In genomic region chr1:109802136-109802900, GRCh38 we compare ENCODE assay signal across 12 cellular contexts. TPM values are rescaled to one million over a fixed set of nuclear protein-coding genes. Genes with fewer than 3 reads are reported as not detected.
DNase-seq lines count a peak whose midpoint lies in the region; ATAC-seq, FAIRE-seq and TF ChIP-seq lines count a peak whose summit lies in the region.
"Had no signal": no experiment of that assay in that cellular context is flagged by ENCODE, and none has a peak within 500 bp of the region (broad histone marks: within the 10 kb centered on the region; RNA-seq: fewer than 3 reads in every experiment).

No MANE protein-coding gene starts in this region.

- DNase-seq in T-helper 2 cell treated with Interferon-gamma antibody and Interleukin-4, amounts not matched to agents 5 μg/mL and 100 μg/mL, for 36 hours (ENCODE audit: low spot score): peak; percentile 79
- DNase-seq in activated T-helper 9 cell treated with anti-CD3 and anti-CD28 coated beads, Interleukin-2, amount 50 U/mL, for 16 hours (ENCODE audit: low read depth): peak; percentile 16
- peak; percentile 65 for DNase-seq in kidney
- peak; percentile 39 for DNase-seq in stimulated activated naive CD4-positive, alpha-beta T cell treated with Interleukin-2 at 50 U/mL for 16 hours (lab: John Stamatoyannopoulos, UW)
- no peak for DNase-seq in COLO668 (lab: John Stamatoyannopoulos, UW; ENCODE audit: unreplicated experiment)
- DNase-seq in NCI-H2029 treated with DMSO at 0.1 percent for 48 hours (lab: John Stamatoyannopoulos, UW): no peak
- no peak for DNase-seq in MV-4-11 (lab: John Stamatoyannopoulos, UW)

- H3K4me3 ChIP-seq in kidney (ENCODE audit: low read length in 2 of 2): no peak overlapping the region
- H3K4me3 ChIP-seq: SJSA1 had no signal

- peak overlapping the region; percentile 93 for H3K27ac Mint-ChIP-seq in T-helper 2 cell treated with Interferon-gamma antibody and Interleukin-4, amounts not matched to agents 5 μg/mL and 100 μg/mL, for 36 hours

- no peak for TF ChIP-seq CTCF in kidney (IDR thresholded peaks at IDR 0.05; ENCODE audit: borderline replicate concordance, extremely low read depth, insufficient read depth)

- intact Hi-C loops in kidney (cut with DNase I): no loop called here

- no peaks in the 10 kb centered on the region for H3K27me3 Mint-ChIP-seq in T-helper 2 cell treated with Interferon-gamma antibody and Interleukin-4, amounts not matched to agents 5 μg/mL and 100 μg/mL, for 36 hours (ENCODE audit: low read depth)

- H3K36me3 ChIP-seq in kidney (ENCODE audit: control insufficient read depth in 1 of 2, insufficient read depth in 2 of 2, low read length in 2 of 2): no peaks in the 10 kb centered on the region
- H3K36me3 ChIP-seq: SJSA1 had no signal

- peaks cover 75% of the 10 kb centered on the region for H3K4me1 Mint-ChIP-seq in T-helper 2 cell treated with Interferon-gamma antibody and Interleukin-4, amounts not matched to agents 5 μg/mL and 100 μg/mL, for 36 hours (ENCODE audit: low read depth)

- peak overlapping the region; percentile 74 for H3K4me3 Mint-ChIP-seq in T-helper 2 cell treated with Interferon-gamma antibody and Interleukin-4, amounts not matched to agents 5 μg/mL and 100 μg/mL, for 36 hours

- no peaks in the 10 kb centered on the region for H3K9me3 Mint-ChIP-seq in T-helper 2 cell treated with Interferon-gamma antibody and Interleukin-4, amounts not matched to agents 5 μg/mL and 100 μg/mL, for 36 hours

- no peak overlapping the region for H3K9ac ChIP-seq in kidney (ENCODE audit: low read length in 2 of 2)

- H3K27ac ChIP-seq in kidney (ENCODE audit: low read depth in 2 of 2, low read length in 2 of 2): no peak overlapping the region
- H3K27ac ChIP-seq: SJSA1 had no signal

- no peaks in the 10 kb centered on the region for H3K9me3 ChIP-seq in kidney (ENCODE audit: control insufficient read depth in 1 of 2, low read length in 2 of 2)
- H3K9me3 ChIP-seq: SJSA1 had no signal

- no peak for FAIRE-seq in kidney (lab: Jason Lieb, UNC)

- ATAC-seq in GM21825 (IDR thresholded peaks at IDR 0.05; ENCODE audit: unreplicated experiment): no peak

- peaks cover 6% of the 10 kb centered on the region for H3K36me3 Mint-ChIP-seq in T-helper 2 cell treated with Interferon-gamma antibody and Interleukin-4, amounts not matched to agents 5 μg/mL and 100 μg/mL, for 36 hours (ENCODE audit: low read depth)

- H3K4me1 ChIP-seq in kidney (ENCODE audit: control insufficient read depth in 1 of 2, insufficient read depth in 1 of 2, low read depth in 1 of 2, low read length in 2 of 2): no peaks in the 10 kb centered on the region

RNA-seq across cellular contexts. Expression of gene EPS8L3, which starts 38.6 kb away (rescaled TPM):
- 1.8 TPM for total RNA-seq in kidney
- polyA plus RNA-seq in kidney (ENCODE audit: insufficient read depth, low read depth, low replicate concordance): not detected
- total RNA-seq: dermis microvascular lymphatic vessel endothelial cell, H4, LHCN-M2, SJSA1 had no signal

Comparison
In these comparisons a context has a peak if more than half of its experiments do, and no peak if none do; other contexts are left out.
1. DNase-seq: peak in T-helper 2 cell treated with Interferon-gamma antibody and Interleukin-4, amounts not matched to agents 5 μg/mL and 100 μg/mL, for 36 hours (single experiment), activated T-helper 9 cell treated with anti-CD3 and anti-CD28 coated beads, Interleukin-2, amount 50 U/mL, for 16 hours (single experiment), kidney (single experiment) and stimulated activated naive CD4-positive, alpha-beta T cell treated with Interleukin-2 at 50 U/mL for 16 hours (single experiment); none in COLO668 (single experiment), NCI-H2029 treated with DMSO at 0.1 percent for 48 hours (single experiment) and MV-4-11 (single experiment).